ENCODE assay signal across 8 cellular contexts in the genomic region with DNA sequence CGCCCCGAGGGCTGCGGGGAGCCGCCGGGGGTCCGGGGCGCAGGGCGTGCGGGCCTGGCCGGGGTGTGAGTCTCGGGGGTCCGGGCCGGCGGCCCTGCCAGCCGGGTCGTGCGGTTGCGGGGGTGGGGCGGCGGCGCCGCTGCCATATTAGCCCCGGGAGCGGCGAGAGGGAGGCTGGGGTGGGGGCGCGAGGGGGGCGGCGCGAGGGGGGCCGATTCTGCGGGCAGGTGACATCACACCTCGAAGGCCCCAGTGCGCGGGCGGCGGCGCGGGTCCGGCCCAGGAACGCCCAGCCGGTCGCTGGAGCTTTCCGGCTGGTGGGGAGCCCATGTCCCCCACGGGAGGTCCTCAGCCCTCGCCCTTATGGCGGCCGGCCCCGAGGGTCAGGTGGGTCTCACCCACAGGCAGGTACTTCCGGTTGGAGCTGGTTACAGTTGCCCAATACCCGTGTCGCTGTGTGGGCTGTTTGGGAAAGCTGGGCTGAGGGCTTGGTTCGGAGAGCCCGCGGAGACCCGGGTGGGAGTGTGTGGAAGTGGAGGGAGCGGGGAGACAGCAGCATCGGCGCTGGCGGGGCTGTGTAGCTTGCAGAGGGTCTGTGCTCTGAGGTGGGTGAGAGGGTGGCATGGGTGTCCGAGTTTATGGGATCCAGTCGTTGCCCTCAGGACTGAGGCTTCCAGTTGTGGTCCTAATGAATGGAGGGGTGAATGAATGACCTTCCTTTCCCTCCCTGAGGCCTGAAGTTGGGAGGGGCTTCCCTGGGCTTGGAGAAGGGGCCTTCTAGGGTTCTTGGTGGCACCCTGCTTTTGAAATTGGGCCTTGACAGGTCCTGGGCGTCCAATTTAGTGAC. TPM values are rescaled to one million over a fixed set of nuclear protein-coding genes. Genes with fewer than 3 reads are reported as not detected.
DNase-seq lines count a peak whose midpoint lies in the region; ATAC-seq, FAIRE-seq and TF ChIP-seq lines count a peak whose summit lies in the region.

No MANE protein-coding gene starts in this region.

- H3K4me3 Mint-ChIP-seq in CD4-positive, alpha-beta memory T cell, result peak overlapping the region; percentile 90 to 93 (median 92)

- H3F3A ChIP-seq in MM.1S (ENCODE audit: insufficient read depth, low read length), result peaks cover 6% of the 10 kb centered on the region; the same call in 1 of the 2 replicates

- H3K79me2 ChIP-seq in MM.1S (ENCODE audit: low read length) (peaks cover 58% of the 10 kb centered on the region), HepG2 (ENCODE audit: insufficient read depth, low read length) (peaks cover 49% of the 10 kb centered on the region)

- peaks cover under 1 to 28% of the 10 kb centered on the region in 2 donors for H3K36me3 Mint-ChIP-seq in CD4-positive, alpha-beta memory T cell

- H3K4me2 ChIP-seq in MM.1S (ENCODE audit: low read depth, low read length), result peak overlapping the region; percentile 81
- H3K4me2 ChIP-seq in HepG2 (ENCODE audit: low read depth, low read length), result peak overlapping the region; percentile 84

- no peak overlapping the region for H2AFZ ChIP-seq in MM.1S (ENCODE audit: low read length)
- H2AFZ ChIP-seq in HepG2 (ENCODE audit: low read length), result no peak overlapping the region

- no peak for ATAC-seq in HepG2

- POLR2A ChIA-PET in CD4-positive, alpha-beta memory T cell (lab: Charles Lee; ENCODE audit: partially characterized antibody), result interaction anchor here (1.1 to 6.1 kb wide), 13 partner anchors 11 to 554 kb away, joined by 3 to 101 read pairs (median 5); a partner anchor contains a TSS
- POLR2A ChIA-PET in HepG2 (lab: Yijun Ruan, JAX), result interaction anchor here (1.3 to 4.2 kb wide), 5 partner anchors 10 to 37 kb away, joined by 3 to 42 read pairs (median 5); a partner anchor contains a TSS

- H3K27me3 Mint-ChIP-seq in CD4-positive, alpha-beta memory T cell, result no peaks in the 10 kb centered on the region

- DNase-seq in CD4-positive, alpha-beta memory T cell, result peak in 2 of 5 donors; percentile 44 to 64
- DNase-seq in MM.1S (no peak), astrocyte of the spinal cord (ENCODE audit: low read depth, low spot score) (no peak), HepG2 (ENCODE audit: low spot score) (no peak), suprapubic skin (ENCODE audit: low spot score in 2 of 2) (peak; percentile 75 to 80), NCI-H510A (lab: John Stamatoyannopoulos, UW) (no peak), middle frontal gyrus (ENCODE audit: extremely low spot score, low spot score) (no peak), NCI-H82 treated with DMSO at 0.1 percent for 48 hours (lab: John Stamatoyannopoulos, UW; ENCODE audit: unreplicated experiment) (no peak)

- WGBS in HepG2 (ENCODE audit: low lambda C conversion rate), result 4% methylated on average over 9 of the region's 63 CpGs
- WGBS in suprapubic skin, result 0% methylated on average over 23 of the region's 63 CpGs

- H4K20me1 ChIP-seq in MM.1S (ENCODE audit: insufficient read depth, low read length) (peaks cover 15% of the 10 kb centered on the region; the same call in 1 of the 2 replicates), HepG2 (ENCODE audit: insufficient read depth, low read length) (peaks cover 51% of the 10 kb centered on the region)

- H3K27ac Mint-ChIP-seq in CD4-positive, alpha-beta memory T cell, result peak overlapping the region; percentile 91 to 98 (median 97)

- H3K9me2 ChIP-seq in MM.1S (replicated peaks; ENCODE audit: insufficient read depth, low read length), result no peaks in the 10 kb centered on the region

- peaks cover 35 to 73% (median 51%) of the 10 kb centered on the region in 4 donors for H3K4me1 Mint-ChIP-seq in CD4-positive, alpha-beta memory T cell

- peaks cover 0 to 7% (median 0%) of the 10 kb centered on the region in 8 donors for H3K9me3 Mint-ChIP-seq in CD4-positive, alpha-beta memory T cell

- CTCF ChIA-PET in CD4-positive, alpha-beta memory T cell (lab: Charles Lee; ENCODE audit: partially characterized antibody), result interaction anchor here (1.7 kb wide), 1 partner anchor 13 kb away, joined by 4 read pairs; no protein-coding TSS in a partner anchor
- CTCF ChIA-PET in HepG2 (lab: Yijun Ruan, JAX; ENCODE audit: low intra/inter-chr PET ratio, low total read pairs), result interaction anchor here (1.3 kb wide), 1 partner anchor 10 kb away, joined by 3 read pairs; no protein-coding TSS in a partner anchor

- H3K27ac ChIP-seq in CD4-positive, alpha-beta memory T cell (ENCODE audit: low read depth, low read length), result peak overlapping the region; percentile 94
- H3K27ac ChIP-seq in MM.1S (ENCODE audit: low read length) (peak overlapping the region; percentile 84; the same call in 1 of the 2 replicates), HepG2 (ENCODE audit: extremely low read length, insufficient read depth, low read length) (peak overlapping the region; percentile 91), suprapubic skin (peak overlapping the region; percentile 99)

- H3K9me3 ChIP-seq in CD4-positive, alpha-beta memory T cell (ENCODE audit: control insufficient read depth in 1 of 2, low read length in 2 of 2), result no peaks in the 10 kb centered on the region
- no peaks in the 10 kb centered on the region for H3K9me3 ChIP-seq in MM.1S (replicated peaks; ENCODE audit: insufficient read depth, low read length)
- no peaks in the 10 kb centered on the region for H3K9me3 ChIP-seq in HepG2 (ENCODE audit: low read length)
- H3K9me3 ChIP-seq in suprapubic skin, result no peaks in the 10 kb centered on the region

- intact Hi-C loops in CD4-positive, alpha-beta memory T cell (cut with micrococcal nuclease), result loop anchor here (5.0 to 10.0 kb wide), 2 partner anchors 158 to 250 kb away; a partner anchor contains a TSS
- intact Hi-C loops in HepG2 (cut with micrococcal nuclease; ENCODE audit: unreplicated experiment), result no loop called here

- no peak for FAIRE-seq in HepG2 (lab: Jason Lieb, UNC)

- H3K36me3 ChIP-seq in CD4-positive, alpha-beta memory T cell (ENCODE audit: insufficient read depth, low read length), result no peaks in the 10 kb centered on the region
- no peaks in the 10 kb centered on the region for H3K36me3 ChIP-seq in MM.1S (replicated peaks; ENCODE audit: insufficient read depth, low read length)
- peaks cover 1 to 12% of the 10 kb centered on the region in 2 experiments; a peak in 4 of 5 replicates for H3K36me3 ChIP-seq in HepG2 (replicated peaks in 1 of 2; ENCODE audit: control insufficient read depth in 1 of 2, insufficient read depth in 2 of 2, low read length in 2 of 2)
- H3K36me3 ChIP-seq in suprapubic skin, result peaks cover 3% of the 10 kb centered on the region

- TF ChIP-seq CTCF in MM.1S (IDR thresholded peaks at IDR 0.05; ENCODE audit: low read length), result no peak
- TF ChIP-seq CTCF in astrocyte of the spinal cord (IDR thresholded peaks at IDR 0.05; ENCODE audit: low read depth, low read length), result no peak
- no peak for TF ChIP-seq CTCF in HepG2 (CRISPR knock-in tag; IDR thresholded peaks at IDR 0.05)
- TF ChIP-seq CTCF in suprapubic skin (IDR thresholded peaks at IDR 0.05), result no peak

- in situ Hi-C loops in astrocyte of the spinal cord (cut with HindIII; ENCODE audit: low sequenced_read_pairs) (no loop called here), HepG2 (cut with HindIII; ENCODE audit: extremely low pct_ligation_motif_present, low pct_unique_long_range_greater_than_20kb) (no loop called here)

- TF ChIP-seq POLR2A in HepG2 (IDR thresholded peaks at IDR 0.05; ENCODE audit: insufficient read depth in 1 of 2, low read depth in 2 of 2, low read length in 2 of 2), result no peak
- no peak for TF ChIP-seq POLR2A in suprapubic skin (IDR thresholded peaks at IDR 0.05)

- no TSS peak for BruUV-seq in HepG2 (replicated peaks; lab: Mats Ljungman, UMichigan)

- H3K27me3 ChIP-seq in CD4-positive, alpha-beta memory T cell (ENCODE audit: insufficient read depth, low read length), result no peaks in the 10 kb centered on the region
- H3K27me3 ChIP-seq in MM.1S (replicated peaks; ENCODE audit: insufficient read depth, low read length), result no peaks in the 10 kb centered on the region
- H3K27me3 ChIP-seq in HepG2 (ENCODE audit: control insufficient read depth in 1 of 2, insufficient read depth in 2 of 2, low read length in 2 of 2), result no peaks in the 10 kb centered on the region; a peak in 1 of 5 replicates
- no peaks in the 10 kb centered on the region for H3K27me3 ChIP-seq in suprapubic skin

- H3K9ac ChIP-seq in MM.1S (ENCODE audit: low read length), result peak overlapping the region; percentile 97
- H3K9ac ChIP-seq in HepG2 (ENCODE audit: insufficient read depth, low read depth, low read length), result peak overlapping the region; percentile 93

- no peak for TF ChIP-seq RAD21 in HepG2 (CRISPR knock-in tag; IDR thresholded peaks at IDR 0.05)

- H3K4me3 ChIP-seq in CD4-positive, alpha-beta memory T cell (ENCODE audit: low read length in 2 of 2), result peak overlapping the region; percentile 74 to 77
- peak overlapping the region; percentile 98 for H3K4me3 ChIP-seq in MM.1S (ENCODE audit: low read length)
- H3K4me3 ChIP-seq in astrocyte of the spinal cord (ENCODE audit: low read depth, low read length), result peak overlapping the region; percentile 90
- H3K4me3 ChIP-seq in HepG2 (replicated peaks in 1 of 3; ENCODE audit: insufficient read depth in 1 of 3, low read depth in 2 of 3, low read length in 3 of 3), result peak overlapping the region; percentile 89 to 97 (median 94)
- H3K4me3 ChIP-seq in suprapubic skin, result peak overlapping the region; percentile 94

- no peak for TF ChIP-seq EP300 in HepG2 (IDR thresholded peaks at IDR 0.05; ENCODE audit: low read depth in 2 of 2, low read length in 2 of 2)
- no peak for TF ChIP-seq EP300 in HepG2 (CRISPR knock-in tag; IDR thresholded peaks at IDR 0.05; ENCODE audit: borderline replicate concordance)
- TF ChIP-seq EP300 in suprapubic skin (IDR thresholded peaks at IDR 0.05), result no peak

- peaks cover 57% of the 10 kb centered on the region for H3K4me1 ChIP-seq in CD4-positive, alpha-beta memory T cell (ENCODE audit: insufficient read depth, low read length)
- peaks cover 13% of the 10 kb centered on the region for H3K4me1 ChIP-seq in MM.1S (ENCODE audit: low read length)
- peaks cover 65% of the 10 kb centered on the region for H3K4me1 ChIP-seq in HepG2 (ENCODE audit: insufficient read depth, low read length)
- H3K4me1 ChIP-seq in suprapubic skin, result peaks cover 72% of the 10 kb centered on the region

RNA-seq across cellular contexts. Expression of a gene that starts 0.8 kb away (rescaled TPM):
- total RNA-seq in CD4-positive, alpha-beta memory T cell, result 100 to 1,000 TPM; 125 to 129 TPM
- polyA plus RNA-seq in CD4-positive, alpha-beta memory T cell, result 10 to 100 TPM; 57.5 to 81.6 TPM
- total RNA-seq in HepG2 (2016; rRNA removed; fragmentation: Illumina TruSeq; extraction: Trizol) (7.2 and 10.4 TPM in 2 replicates), suprapubic skin (100 to 1,000 TPM; 103 to 147 (median 120) TPM)
- 7.6 and 9.4 TPM in 2 replicates for total RNA-seq in HepG2 (2016; cell fraction: cytosol; rRNA removed; fragmentation: Illumina TruSeq; extraction: Trizol; ENCODE audit: low read depth)
- total RNA-seq in HepG2 (2016; cell fraction: insoluble cytoplasmic fraction; rRNA removed; fragmentation: Illumina TruSeq; extraction: Trizol), result 5.7 and 10.1 TPM in 2 replicates
- total RNA-seq in HepG2 (2016; cell fraction: membrane; rRNA removed; fragmentation: Illumina TruSeq; extraction: Trizol), result 11.1 and 14.0 TPM in 2 replicates
- 13.6 and 17.3 TPM in 2 replicates for total RNA-seq in HepG2 (2016; cell fraction: nucleus; rRNA removed; fragmentation: Illumina TruSeq; extraction: Trizol)
- polyA plus RNA-seq in HepG2 (2011; rRNA removed), result 20.1 and 21.1 TPM in 2 replicates
- polyA plus RNA-seq in HepG2 (2011; cell fraction: cytosol; rRNA removed), result 29.7 and 32.0 TPM in 2 replicates
- polyA plus RNA-seq in HepG2 (2011; cell fraction: nucleus; rRNA removed), result 42.5 and 51.4 TPM in 2 replicates
- 133 and 154 TPM in 2 replicates for polyA plus RNA-seq in HepG2 (2012)
- 106 and 119 TPM in 2 replicates for polyA plus RNA-seq in HepG2 (2016; cell fraction: cytosol; fragmentation: Illumina TruSeq; extraction: Trizol; ENCODE audit: low read depth)
- 50.3 and 60.7 TPM in 2 replicates for polyA plus RNA-seq in HepG2 (2016; cell fraction: insoluble cytoplasmic fraction; fragmentation: Illumina TruSeq; extraction: Trizol; ENCODE audit: low read depth)
- 97.9 and 104 TPM in 2 replicates for polyA plus RNA-seq in HepG2 (2016; cell fraction: membrane; fragmentation: Illumina TruSeq; extraction: Trizol; ENCODE audit: low read depth)
- 168 and 190 TPM in 2 replicates for polyA plus RNA-seq in HepG2 (2016; cell fraction: nucleus; fragmentation: Illumina TruSeq; extraction: Trizol; ENCODE audit: insufficient read depth, low read depth)
- polyA minus RNA-seq in HepG2 (2011; rRNA and poly(A)+ RNA removed; ENCODE audit: low replicate concordance), result 20.0 and 29.5 TPM in 2 replicates
- polyA minus RNA-seq in HepG2 (2011; cell fraction: cytosol; rRNA and poly(A)+ RNA removed), result 52.8 and 62.5 TPM in 2 replicates
- 10.4 and 11.5 TPM in 2 replicates for polyA minus RNA-seq in HepG2 (2011; cell fraction: nucleus; rRNA and poly(A)+ RNA removed)

RNA-seq across cellular contexts. Expression of a gene that starts 5.6 kb away (rescaled TPM):
- 100 to 1,000 TPM; 114 to 121 TPM for total RNA-seq in CD4-positive, alpha-beta memory T cell
- 10 to 100 TPM; 17.0 to 22.3 TPM for polyA plus RNA-seq in CD4-positive, alpha-beta memory T cell
- total RNA-seq in HepG2 (2016; rRNA removed; fragmentation: Illumina TruSeq; extraction: Trizol) (13.8 and 39.1 TPM in 2 replicates), suprapubic skin (10 to 100 TPM; 27.0 to 42.7 (median 38.0) TPM)
- 14.4 and 16.3 TPM in 2 replicates for total RNA-seq in HepG2 (2016; cell fraction: cytosol; rRNA removed; fragmentation: Illumina TruSeq; extraction: Trizol; ENCODE audit: low read depth)
- total RNA-seq in HepG2 (2016; cell fraction: insoluble cytoplasmic fraction; rRNA removed; fragmentation: Illumina TruSeq; extraction: Trizol), result 15.5 and 37.7 TPM in 2 replicates
- 11.4 and 12.8 TPM in 2 replicates for total RNA-seq in HepG2 (2016; cell fraction: membrane; rRNA removed; fragmentation: Illumina TruSeq; extraction: Trizol)
- total RNA-seq in HepG2 (2016; cell fraction: nucleus; rRNA removed; fragmentation: Illumina TruSeq; extraction: Trizol), result 56.5 and 57.9 TPM in 2 replicates
- polyA plus RNA-seq in HepG2 (2011; rRNA removed), result 33.5 and 51.3 TPM in 2 replicates
- polyA plus RNA-seq in HepG2 (2011; cell fraction: cytosol; rRNA removed), result 12.9 and 24.3 TPM in 2 replicates
- polyA plus RNA-seq in HepG2 (2011; cell fraction: nucleus; rRNA removed), result 624 and 803 TPM in 2 replicates
- 30.1 and 34.2 TPM in 2 replicates for polyA plus RNA-seq in HepG2 (2012)
- polyA plus RNA-seq in HepG2 (2016; cell fraction: cytosol; fragmentation: Illumina TruSeq; extraction: Trizol; ENCODE audit: low read depth), result 5.3 and 8.4 TPM in 2 replicates
- 11.9 and 12.8 TPM in 2 replicates for polyA plus RNA-seq in HepG2 (2016; cell fraction: insoluble cytoplasmic fraction; fragmentation: Illumina TruSeq; extraction: Trizol; ENCODE audit: low read depth)
- polyA plus RNA-seq in HepG2 (2016; cell fraction: membrane; fragmentation: Illumina TruSeq; extraction: Trizol; ENCODE audit: low read depth), result 7.2 and 9.8 TPM in 2 replicates
- 125 and 129 TPM in 2 replicates for polyA plus RNA-seq in HepG2 (2016; cell fraction: nucleus; fragmentation: Illumina TruSeq; extraction: Trizol; ENCODE audit: insufficient read depth, low read depth)
- polyA minus RNA-seq in HepG2 (2011; rRNA and poly(A)+ RNA removed; ENCODE audit: low replicate concordance), result 20.8 and 63.2 TPM in 2 replicates
- 11.8 and 13.7 TPM in 2 replicates for polyA minus RNA-seq in HepG2 (2011; cell fraction: cytosol; rRNA and poly(A)+ RNA removed)
- polyA minus RNA-seq in HepG2 (2011; cell fraction: nucleus; rRNA and poly(A)+ RNA removed), result 81.2 and 102 TPM in 2 replicates

RNA-seq across cellular contexts. Expression of a gene that starts 16.7 kb away (rescaled TPM):
- 1 to 10 TPM; 1.7 to 3.0 TPM for total RNA-seq in CD4-positive, alpha-beta memory T cell
- polyA plus RNA-seq in CD4-positive, alpha-beta memory T cell, result 1 to 10 TPM; 1.9 to 5.0 TPM
- not detected in 2 replicates for total RNA-seq in HepG2 (2016; rRNA removed; fragmentation: Illumina TruSeq; extraction: Trizol)
- total RNA-seq in HepG2 (2016; cell fraction: cytosol; rRNA removed; fragmentation: Illumina TruSeq; extraction: Trizol; ENCODE audit: low read depth), result not detected in 2 replicates
- not detected in 2 replicates for total RNA-seq in HepG2 (2016; cell fraction: insoluble cytoplasmic fraction; rRNA removed; fragmentation: Illumina TruSeq; extraction: Trizol)
- not detected in 2 replicates for total RNA-seq in HepG2 (2016; cell fraction: membrane; rRNA removed; fragmentation: Illumina TruSeq; extraction: Trizol)
- not detected in 2 replicates for total RNA-seq in HepG2 (2016; cell fraction: nucleus; rRNA removed; fragmentation: Illumina TruSeq; extraction: Trizol)
- 0.04 TPM in 1 of 2 replicates, not detected in the other for polyA plus RNA-seq in HepG2 (2011; rRNA removed)
- polyA plus RNA-seq in HepG2 (2011; cell fraction: cytosol; rRNA removed), result not detected in 2 replicates
- polyA plus RNA-seq in HepG2 (2011; cell fraction: nucleus; rRNA removed), result 0.16 TPM in 1 of 2 replicates, not detected in the other
- not detected in 2 replicates for polyA plus RNA-seq in HepG2 (2012)
- not detected in 2 replicates for polyA plus RNA-seq in HepG2 (2016; cell fraction: cytosol; fragmentation: Illumina TruSeq; extraction: Trizol; ENCODE audit: low read depth)
- not detected in 2 replicates for polyA plus RNA-seq in HepG2 (2016; cell fraction: insoluble cytoplasmic fraction; fragmentation: Illumina TruSeq; extraction: Trizol; ENCODE audit: low read depth)
- polyA plus RNA-seq in HepG2 (2016; cell fraction: membrane; fragmentation: Illumina TruSeq; extraction: Trizol; ENCODE audit: low read depth), result not detected in 2 replicates
- polyA plus RNA-seq in HepG2 (2016; cell fraction: nucleus; fragmentation: Illumina TruSeq; extraction: Trizol; ENCODE audit: insufficient read depth, low read depth), result not detected in 2 replicates
- 0.10 and 0.16 TPM in 2 replicates for polyA minus RNA-seq in HepG2 (2011; rRNA and poly(A)+ RNA removed; ENCODE audit: low replicate concordance)
- not detected in 2 replicates for polyA minus RNA-seq in HepG2 (2011; cell fraction: cytosol; rRNA and poly(A)+ RNA removed)
- 0.37 and 0.52 TPM in 2 replicates for polyA minus RNA-seq in HepG2 (2011; cell fraction: nucleus; rRNA and poly(A)+ RNA removed)
- 1 to 10 TPM in 2 of 4 donors, under 1 TPM in 1, not detected in 1; 0.34 to 3.9 (median 3.5) TPM for total RNA-seq in suprapubic skin

RNA-seq across cellular contexts. Expression of a gene that starts 23.3 kb away (rescaled TPM):
- 10 to 100 TPM; 61.2 to 71.3 TPM for total RNA-seq in CD4-positive, alpha-beta memory T cell
- polyA plus RNA-seq in CD4-positive, alpha-beta memory T cell, result 10 to 100 TPM; 26.4 to 42.1 TPM
- total RNA-seq in HepG2 (2016; rRNA removed; fragmentation: Illumina TruSeq; extraction: Trizol), result 59.6 and 72.9 TPM in 2 replicates
- 53.8 and 58.1 TPM in 2 replicates for total RNA-seq in HepG2 (2016; cell fraction: cytosol; rRNA removed; fragmentation: Illumina TruSeq; extraction: Trizol; ENCODE audit: low read depth)
- 57.5 and 62.0 TPM in 2 replicates for total RNA-seq in HepG2 (2016; cell fraction: insoluble cytoplasmic fraction; rRNA removed; fragmentation: Illumina TruSeq; extraction: Trizol)
- total RNA-seq in HepG2 (2016; cell fraction: membrane; rRNA removed; fragmentation: Illumina TruSeq; extraction: Trizol), result 43.6 and 57.5 TPM in 2 replicates
- 40.5 and 51.1 TPM in 2 replicates for total RNA-seq in HepG2 (2016; cell fraction: nucleus; rRNA removed; fragmentation: Illumina TruSeq; extraction: Trizol)
- polyA plus RNA-seq in HepG2 (2011; rRNA removed), result 129 TPM in 2 replicates
- 93.3 and 120 TPM in 2 replicates for polyA plus RNA-seq in HepG2 (2011; cell fraction: cytosol; rRNA removed)
- polyA plus RNA-seq in HepG2 (2011; cell fraction: nucleus; rRNA removed), result 125 and 138 TPM in 2 replicates
- 68.8 and 96.6 TPM in 2 replicates for polyA plus RNA-seq in HepG2 (2012)
- 21.1 and 27.5 TPM in 2 replicates for polyA plus RNA-seq in HepG2 (2016; cell fraction: cytosol; fragmentation: Illumina TruSeq; extraction: Trizol; ENCODE audit: low read depth)
- polyA plus RNA-seq in HepG2 (2016; cell fraction: insoluble cytoplasmic fraction; fragmentation: Illumina TruSeq; extraction: Trizol; ENCODE audit: low read depth), result 55.5 and 59.6 TPM in 2 replicates
- 31.1 and 35.0 TPM in 2 replicates for polyA plus RNA-seq in HepG2 (2016; cell fraction: membrane; fragmentation: Illumina TruSeq; extraction: Trizol; ENCODE audit: low read depth)
- 66.4 and 80.4 TPM in 2 replicates for polyA plus RNA-seq in HepG2 (2016; cell fraction: nucleus; fragmentation: Illumina TruSeq; extraction: Trizol; ENCODE audit: insufficient read depth, low read depth)
- 39.6 and 230 TPM in 2 replicates for polyA minus RNA-seq in HepG2 (2011; rRNA and poly(A)+ RNA removed; ENCODE audit: low replicate concordance)
- polyA minus RNA-seq in HepG2 (2011; cell fraction: cytosol; rRNA and poly(A)+ RNA removed), result 117 and 142 TPM in 2 replicates
- 118 and 140 TPM in 2 replicates for polyA minus RNA-seq in HepG2 (2011; cell fraction: nucleus; rRNA and poly(A)+ RNA removed)
- total RNA-seq in suprapubic skin, result 10 to 100 TPM; 31.6 to 49.8 (median 47.8) TPM

RNA-seq across cellular contexts. Expression of a gene that starts 39.6 kb away (rescaled TPM):
- total RNA-seq in CD4-positive, alpha-beta memory T cell, result 10 to 100 TPM in 1 of 2 experiments, 1 to 10 TPM in 1; 9.6 to 13.7 TPM
- 1 to 10 TPM; 1.3 to 1.8 TPM for polyA plus RNA-seq in CD4-positive, alpha-beta memory T cell
- total RNA-seq in HepG2 (2016; rRNA removed; fragmentation: Illumina TruSeq; extraction: Trizol) (13.7 and 17.6 TPM in 2 replicates), suprapubic skin (10 to 100 TPM; 10.8 to 23.6 (median 16.5) TPM)
- total RNA-seq in HepG2 (2016; cell fraction: cytosol; rRNA removed; fragmentation: Illumina TruSeq; extraction: Trizol; ENCODE audit: low read depth), result 1.3 and 1.4 TPM in 2 replicates
- total RNA-seq in HepG2 (2016; cell fraction: insoluble cytoplasmic fraction; rRNA removed; fragmentation: Illumina TruSeq; extraction: Trizol), result 12.6 and 15.8 TPM in 2 replicates
- 4.8 and 5.7 TPM in 2 replicates for total RNA-seq in HepG2 (2016; cell fraction: membrane; rRNA removed; fragmentation: Illumina TruSeq; extraction: Trizol)
- 12.6 and 14.4 TPM in 2 replicates for total RNA-seq in HepG2 (2016; cell fraction: nucleus; rRNA removed; fragmentation: Illumina TruSeq; extraction: Trizol)
- polyA plus RNA-seq in HepG2 (2011; rRNA removed), result 7.7 and 8.4 TPM in 2 replicates
- polyA plus RNA-seq in HepG2 (2011; cell fraction: cytosol; rRNA removed), result 3.7 and 4.9 TPM in 2 replicates
- polyA plus RNA-seq in HepG2 (2011; cell fraction: nucleus; rRNA removed), result 29.9 and 35.0 TPM in 2 replicates
- polyA plus RNA-seq in HepG2 (2012), result 5.7 TPM in 2 replicates
- polyA plus RNA-seq in HepG2 (2016; cell fraction: cytosol; fragmentation: Illumina TruSeq; extraction: Trizol; ENCODE audit: low read depth), result 1.0 and 1.2 TPM in 2 replicates
- polyA plus RNA-seq in HepG2 (2016; cell fraction: insoluble cytoplasmic fraction; fragmentation: Illumina TruSeq; extraction: Trizol; ENCODE audit: low read depth), result 8.4 and 11.8 TPM in 2 replicates
- polyA plus RNA-seq in HepG2 (2016; cell fraction: membrane; fragmentation: Illumina TruSeq; extraction: Trizol; ENCODE audit: low read depth), result 2.4 and 3.2 TPM in 2 replicates
- 22.4 and 24.8 TPM in 2 replicates for polyA plus RNA-seq in HepG2 (2016; cell fraction: nucleus; fragmentation: Illumina TruSeq; extraction: Trizol; ENCODE audit: insufficient read depth, low read depth)
- 11.0 and 28.2 TPM in 2 replicates for polyA minus RNA-seq in HepG2 (2011; rRNA and poly(A)+ RNA removed; ENCODE audit: low replicate concordance)
- 9.1 and 10.4 TPM in 2 replicates for polyA minus RNA-seq in HepG2 (2011; cell fraction: cytosol; rRNA and poly(A)+ RNA removed)
- 10.0 and 13.8 TPM in 2 replicates for polyA minus RNA-seq in HepG2 (2011; cell fraction: nucleus; rRNA and poly(A)+ RNA removed)

Comparison
In these comparisons a context has a peak if more than half of its experiments do, and no peak if none do; other contexts are left out.
1. DNase-seq: peak in suprapubic skin (2 of 2); none in MM.1S (single experiment), astrocyte of the spinal cord (single experiment), HepG2 (single experiment), NCI-H510A (single experiment), middle frontal gyrus (single experiment) and NCI-H82 treated with DMSO at 0.1 percent for 48 hours (single experiment).
2. RNA of a gene that starts 0.8 kb away (total RNA-seq): 103 to 147 TPM in suprapubic skin and 125 to 129 TPM in CD4-positive, alpha-beta memory T cell; 5.7 to 17.3 TPM in HepG2; every median in the first group is over 4 times any median in the second.
3. Peak in every context shown above with its lines, with median percentiles within 50 percentile points of each other: H3K27ac ChIP-seq and H3K4me3 ChIP-seq.